ENCODE assay signal across 13 cellular contexts in the genomic region with DNA sequence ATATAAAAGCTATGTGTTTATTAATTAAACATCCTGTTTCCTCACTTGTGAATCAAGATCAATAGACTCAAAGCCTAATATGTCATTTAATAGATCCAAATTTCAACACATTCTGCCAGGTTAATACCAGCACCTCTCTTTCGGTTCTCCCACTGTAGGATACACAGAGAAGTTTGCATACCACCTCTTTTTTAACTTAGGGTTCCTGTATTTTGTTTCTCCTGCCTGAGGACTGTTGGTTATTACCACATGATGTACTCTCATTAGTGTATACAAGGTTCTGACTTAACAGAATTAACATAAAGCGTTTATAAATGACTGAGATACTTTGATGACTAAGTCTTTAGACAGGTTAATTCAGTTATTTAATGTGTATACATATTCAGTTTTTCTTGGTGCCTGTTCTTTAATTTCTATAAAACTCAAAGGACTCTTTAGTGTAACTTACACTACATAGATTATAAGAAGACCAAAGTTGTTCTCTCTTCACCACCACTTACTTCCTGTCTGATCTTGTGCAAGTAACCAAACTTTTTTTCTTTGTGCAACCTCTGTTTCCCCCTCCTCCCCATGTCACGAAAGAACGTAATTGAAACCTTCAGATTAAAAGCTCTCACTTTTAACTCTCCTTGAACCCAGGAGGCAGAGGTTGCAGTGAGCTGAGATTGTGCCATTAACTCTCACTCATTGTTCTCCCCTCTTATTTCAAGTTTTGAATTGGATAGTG.
DNase-seq lines count a peak whose midpoint lies in the region; ATAC-seq and TF ChIP-seq lines count a peak whose summit lies in the region.
"Had no signal": no experiment of that assay in that cellular context is flagged by ENCODE, and none has a peak within 500 bp of the region (broad histone marks: within the 10 kb centered on the region; RNA-seq: fewer than 3 reads in every experiment).

No MANE protein-coding gene starts in this region.

- H3K4me1 ChIP-seq in tibial artery, result no peaks in the 10 kb centered on the region

- peak overlapping the region; percentile 82 for H3K27ac Mint-ChIP-seq in activated CD4-positive, alpha-beta T cell treated with anti-CD3 and anti-CD28 coated beads for 36 hours
- H3K27ac Mint-ChIP-seq in progenitor cell of endocrine pancreas, result peak overlapping the region; percentile 37
- no peak overlapping the region for H3K27ac Mint-ChIP-seq in MCF 10A (ENCODE audit: low read depth, unreplicated experiment)

- no peaks in the 10 kb centered on the region for H3K27me3 Mint-ChIP-seq in activated CD4-positive, alpha-beta T cell treated with anti-CD3 and anti-CD28 coated beads for 36 hours
- no peaks in the 10 kb centered on the region for H3K27me3 Mint-ChIP-seq in progenitor cell of endocrine pancreas
- no peaks in the 10 kb centered on the region for H3K27me3 Mint-ChIP-seq in MCF 10A (ENCODE audit: insufficient read depth, unreplicated experiment)

- H3K4me3 ChIP-seq in tibial artery, result no peak overlapping the region
- H3K4me3 ChIP-seq: gastrocnemius medialis, K562, left ventricle myocardium inferior had no signal

- no peak for DNase-seq in activated CD4-positive, alpha-beta T cell treated with anti-CD3 and anti-CD28 coated beads for 36 hours
- DNase-seq in activated CD4-positive, alpha-beta T cell treated with anti-CD3 and anti-CD28 coated beads, Interleukin-2, amount 50 U/mL, for 1 hour, result no peak
- DNase-seq in progenitor cell of endocrine pancreas (ENCODE audit: low spot score, unreplicated experiment) (no peak), tibial artery (no peak), MCF 10A (ENCODE audit: unreplicated experiment) (no peak)
- DNase-seq: gastrocnemius medialis, left ventricle myocardium inferior, retina had no signal

- no TSS peak for BruUV-seq in MCF 10A (replicated peaks; lab: Mats Ljungman, UMichigan)

- H3K27ac ChIP-seq in VCaP, result peak overlapping the region; percentile 10; the same call in 1 of the 2 replicates
- no peak overlapping the region for H3K27ac ChIP-seq in tibial artery
- H3K27ac ChIP-seq: gastrocnemius medialis, left ventricle myocardium inferior had no signal

- H3K4me1 Mint-ChIP-seq in activated CD4-positive, alpha-beta T cell treated with anti-CD3 and anti-CD28 coated beads for 36 hours, result peaks cover 35% of the 10 kb centered on the region
- H3K4me1 Mint-ChIP-seq in progenitor cell of endocrine pancreas (ENCODE audit: low read depth), result peaks cover 2% of the 10 kb centered on the region
- peaks cover 26% of the 10 kb centered on the region for H3K4me1 Mint-ChIP-seq in MCF 10A (ENCODE audit: insufficient read depth, unreplicated experiment)

- TF ChIP-seq CTCF in VCaP (conservative IDR thresholded peaks at IDR 0.05) (no peak), progenitor cell of endocrine pancreas (IDR thresholded peaks at IDR 0.05; ENCODE audit: unreplicated experiment) (no peak), tibial artery (IDR thresholded peaks at IDR 0.05) (no peak), MCF 10A (IDR thresholded peaks at IDR 0.05; ENCODE audit: unreplicated experiment) (no peak)

- intact Hi-C loops in activated CD4-positive, alpha-beta T cell treated with anti-CD3 and anti-CD28 coated beads for 36 hours (cut with DNase I, micrococcal nuclease), result loop anchor here (2.0 to 10.0 kb wide), 2 partner anchors 15 to 845 kb away; no protein-coding TSS in a partner anchor
- intact Hi-C loops in tibial artery (cut with DNase I; ENCODE audit: low total_unique reads), result no loop called here
- intact Hi-C loops in MCF 10A (cut with micrococcal nuclease), result no loop called here

- POLR2A ChIA-PET in activated CD4-positive, alpha-beta T cell treated with anti-CD3 and anti-CD28 coated beads for 36 hours (lab: Charles Lee), result no interaction called here
- POLR2A ChIA-PET in MCF 10A (lab: Yijun Ruan, JAX), result interaction anchor here (0.6 to 1.3 kb wide), 2 partner anchors 55 to 133 kb away, joined by 3 read pairs; no protein-coding TSS in a partner anchor

- ATAC-seq in activated CD4-positive, alpha-beta T cell treated with anti-CD3 and anti-CD28 coated beads for 36 hours, result peak; percentile 83
- ATAC-seq in HG03354 (IDR thresholded peaks at IDR 0.05; ENCODE audit: poor library complexity, severe bottlenecking, unreplicated experiment) (peak; percentile 62), HG03039 (IDR thresholded peaks at IDR 0.05; ENCODE audit: unreplicated experiment) (no peak)
- ATAC-seq: gastrocnemius medialis, K562, SK-N-SH treated with all-trans-retinoic acid at 6 μM for 48 hours had no signal

- H3K9me3 Mint-ChIP-seq in activated CD4-positive, alpha-beta T cell treated with anti-CD3 and anti-CD28 coated beads for 36 hours (ENCODE audit: low read depth), result peaks cover 3% of the 10 kb centered on the region
- no peaks in the 10 kb centered on the region for H3K9me3 Mint-ChIP-seq in progenitor cell of endocrine pancreas (ENCODE audit: low read depth)
- H3K9me3 Mint-ChIP-seq in MCF 10A (ENCODE audit: unreplicated experiment), result no peaks in the 10 kb centered on the region

- CTCF ChIA-PET in activated CD4-positive, alpha-beta T cell treated with anti-CD3 and anti-CD28 coated beads for 36 hours (lab: Charles Lee), result interaction anchor here (1.0 kb wide), 1 partner anchor 9 kb away, joined by 3 read pairs; no protein-coding TSS in a partner anchor
- CTCF ChIA-PET in MCF 10A (lab: Yijun Ruan, JAX), result no interaction called here

- no peaks in the 10 kb centered on the region for H3K9me3 ChIP-seq in tibial artery
- H3K9me3 ChIP-seq: gastrocnemius medialis, left ventricle myocardium inferior had no signal

- H3K36me3 ChIP-seq in tibial artery, result peaks cover 14 to 26% (median 15%) of the 10 kb centered on the region in 3 donors

- H3K27me3 ChIP-seq in tibial artery, result no peaks in the 10 kb centered on the region
- H3K27me3 ChIP-seq: gastrocnemius medialis had no signal

- no peak overlapping the region for H3K4me3 Mint-ChIP-seq in activated CD4-positive, alpha-beta T cell treated with anti-CD3 and anti-CD28 coated beads for 36 hours
- H3K4me3 Mint-ChIP-seq in progenitor cell of endocrine pancreas (ENCODE audit: low read depth) (no peak overlapping the region), MCF 10A (ENCODE audit: unreplicated experiment) (no peak overlapping the region)

- no peaks in the 10 kb centered on the region for H3K36me3 Mint-ChIP-seq in activated CD4-positive, alpha-beta T cell treated with anti-CD3 and anti-CD28 coated beads for 36 hours (ENCODE audit: low read depth)
- peaks cover 32% of the 10 kb centered on the region for H3K36me3 Mint-ChIP-seq in progenitor cell of endocrine pancreas (ENCODE audit: insufficient read depth)
- H3K36me3 Mint-ChIP-seq in MCF 10A (ENCODE audit: insufficient read depth, unreplicated experiment), result peaks cover 61% of the 10 kb centered on the region

Comparison
In these comparisons a context has a peak if more than half of its experiments do, and no peak if none do; other contexts are left out.
1. intact Hi-C loops: an anchor here in activated CD4-positive, alpha-beta T cell treated with anti-CD3 and anti-CD28 coated beads for 36 hours (2.0 to 10.0 kb wide); none called in tibial artery and MCF 10A.